Comparison of ENCODE assay signal across 1 cellular context in the genomic region with DNA sequence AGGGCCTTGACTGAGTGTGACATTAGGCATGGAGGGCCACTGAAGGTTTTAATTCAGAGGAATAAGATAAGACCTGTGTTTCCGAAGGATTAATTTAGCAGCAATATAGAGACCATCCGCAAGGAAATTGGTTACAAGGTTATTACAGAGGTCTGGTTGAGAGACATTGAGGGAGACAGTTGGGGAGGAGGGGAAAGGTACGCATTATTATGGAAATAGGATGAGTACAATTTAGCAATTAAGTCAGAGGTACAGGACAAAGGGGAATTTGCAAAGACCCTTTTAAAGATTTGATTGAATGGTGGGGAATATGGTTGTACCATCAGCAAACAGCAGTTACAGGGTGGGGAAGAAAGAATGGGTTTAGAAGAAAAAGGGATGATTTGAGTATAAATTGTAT.
TF ChIP-seq lines count a peak whose summit lies in the region.

No MANE protein-coding gene starts in this region.

TF ChIP-seq in GM23338, 12 proteins besides CTCF, POLR2A, EP300 and RAD21 (continued from another document):
- TF ChIP-seq, protein P1, sequence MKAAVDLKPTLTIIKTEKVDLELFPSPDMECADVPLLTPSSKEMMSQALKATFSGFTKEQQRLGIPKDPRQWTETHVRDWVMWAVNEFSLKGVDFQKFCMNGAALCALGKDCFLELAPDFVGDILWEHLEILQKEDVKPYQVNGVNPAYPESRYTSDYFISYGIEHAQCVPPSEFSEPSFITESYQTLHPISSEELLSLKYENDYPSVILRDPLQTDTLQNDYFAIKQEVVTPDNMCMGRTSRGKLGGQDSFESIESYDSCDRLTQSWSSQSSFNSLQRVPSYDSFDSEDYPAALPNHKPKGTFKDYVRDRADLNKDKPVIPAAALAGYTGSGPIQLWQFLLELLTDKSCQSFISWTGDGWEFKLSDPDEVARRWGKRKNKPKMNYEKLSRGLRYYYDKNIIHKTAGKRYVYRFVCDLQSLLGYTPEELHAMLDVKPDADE (IDR thresholded peaks at IDR 0.05), result no peak
- TF ChIP-seq, protein P2, sequence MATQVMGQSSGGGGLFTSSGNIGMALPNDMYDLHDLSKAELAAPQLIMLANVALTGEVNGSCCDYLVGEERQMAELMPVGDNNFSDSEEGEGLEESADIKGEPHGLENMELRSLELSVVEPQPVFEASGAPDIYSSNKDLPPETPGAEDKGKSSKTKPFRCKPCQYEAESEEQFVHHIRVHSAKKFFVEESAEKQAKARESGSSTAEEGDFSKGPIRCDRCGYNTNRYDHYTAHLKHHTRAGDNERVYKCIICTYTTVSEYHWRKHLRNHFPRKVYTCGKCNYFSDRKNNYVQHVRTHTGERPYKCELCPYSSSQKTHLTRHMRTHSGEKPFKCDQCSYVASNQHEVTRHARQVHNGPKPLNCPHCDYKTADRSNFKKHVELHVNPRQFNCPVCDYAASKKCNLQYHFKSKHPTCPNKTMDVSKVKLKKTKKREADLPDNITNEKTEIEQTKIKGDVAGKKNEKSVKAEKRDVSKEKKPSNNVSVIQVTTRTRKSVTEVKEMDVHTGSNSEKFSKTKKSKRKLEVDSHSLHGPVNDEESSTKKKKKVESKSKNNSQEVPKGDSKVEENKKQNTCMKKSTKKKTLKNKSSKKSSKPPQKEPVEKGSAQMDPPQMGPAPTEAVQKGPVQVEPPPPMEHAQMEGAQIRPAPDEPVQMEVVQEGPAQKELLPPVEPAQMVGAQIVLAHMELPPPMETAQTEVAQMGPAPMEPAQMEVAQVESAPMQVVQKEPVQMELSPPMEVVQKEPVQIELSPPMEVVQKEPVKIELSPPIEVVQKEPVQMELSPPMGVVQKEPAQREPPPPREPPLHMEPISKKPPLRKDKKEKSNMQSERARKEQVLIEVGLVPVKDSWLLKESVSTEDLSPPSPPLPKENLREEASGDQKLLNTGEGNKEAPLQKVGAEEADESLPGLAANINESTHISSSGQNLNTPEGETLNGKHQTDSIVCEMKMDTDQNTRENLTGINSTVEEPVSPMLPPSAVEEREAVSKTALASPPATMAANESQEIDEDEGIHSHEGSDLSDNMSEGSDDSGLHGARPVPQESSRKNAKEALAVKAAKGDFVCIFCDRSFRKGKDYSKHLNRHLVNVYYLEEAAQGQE (IDR thresholded peaks at IDR 0.05; ENCODE audit: unreplicated experiment), result no peak
- no peak for TF ChIP-seq JUNB (IDR thresholded peaks at IDR 0.05; ENCODE audit: unreplicated experiment)
- TF ChIP-seq NANOG (IDR thresholded peaks at IDR 0.05; ENCODE audit: borderline replicate concordance), result no peak
- TF ChIP-seq, protein P3, sequence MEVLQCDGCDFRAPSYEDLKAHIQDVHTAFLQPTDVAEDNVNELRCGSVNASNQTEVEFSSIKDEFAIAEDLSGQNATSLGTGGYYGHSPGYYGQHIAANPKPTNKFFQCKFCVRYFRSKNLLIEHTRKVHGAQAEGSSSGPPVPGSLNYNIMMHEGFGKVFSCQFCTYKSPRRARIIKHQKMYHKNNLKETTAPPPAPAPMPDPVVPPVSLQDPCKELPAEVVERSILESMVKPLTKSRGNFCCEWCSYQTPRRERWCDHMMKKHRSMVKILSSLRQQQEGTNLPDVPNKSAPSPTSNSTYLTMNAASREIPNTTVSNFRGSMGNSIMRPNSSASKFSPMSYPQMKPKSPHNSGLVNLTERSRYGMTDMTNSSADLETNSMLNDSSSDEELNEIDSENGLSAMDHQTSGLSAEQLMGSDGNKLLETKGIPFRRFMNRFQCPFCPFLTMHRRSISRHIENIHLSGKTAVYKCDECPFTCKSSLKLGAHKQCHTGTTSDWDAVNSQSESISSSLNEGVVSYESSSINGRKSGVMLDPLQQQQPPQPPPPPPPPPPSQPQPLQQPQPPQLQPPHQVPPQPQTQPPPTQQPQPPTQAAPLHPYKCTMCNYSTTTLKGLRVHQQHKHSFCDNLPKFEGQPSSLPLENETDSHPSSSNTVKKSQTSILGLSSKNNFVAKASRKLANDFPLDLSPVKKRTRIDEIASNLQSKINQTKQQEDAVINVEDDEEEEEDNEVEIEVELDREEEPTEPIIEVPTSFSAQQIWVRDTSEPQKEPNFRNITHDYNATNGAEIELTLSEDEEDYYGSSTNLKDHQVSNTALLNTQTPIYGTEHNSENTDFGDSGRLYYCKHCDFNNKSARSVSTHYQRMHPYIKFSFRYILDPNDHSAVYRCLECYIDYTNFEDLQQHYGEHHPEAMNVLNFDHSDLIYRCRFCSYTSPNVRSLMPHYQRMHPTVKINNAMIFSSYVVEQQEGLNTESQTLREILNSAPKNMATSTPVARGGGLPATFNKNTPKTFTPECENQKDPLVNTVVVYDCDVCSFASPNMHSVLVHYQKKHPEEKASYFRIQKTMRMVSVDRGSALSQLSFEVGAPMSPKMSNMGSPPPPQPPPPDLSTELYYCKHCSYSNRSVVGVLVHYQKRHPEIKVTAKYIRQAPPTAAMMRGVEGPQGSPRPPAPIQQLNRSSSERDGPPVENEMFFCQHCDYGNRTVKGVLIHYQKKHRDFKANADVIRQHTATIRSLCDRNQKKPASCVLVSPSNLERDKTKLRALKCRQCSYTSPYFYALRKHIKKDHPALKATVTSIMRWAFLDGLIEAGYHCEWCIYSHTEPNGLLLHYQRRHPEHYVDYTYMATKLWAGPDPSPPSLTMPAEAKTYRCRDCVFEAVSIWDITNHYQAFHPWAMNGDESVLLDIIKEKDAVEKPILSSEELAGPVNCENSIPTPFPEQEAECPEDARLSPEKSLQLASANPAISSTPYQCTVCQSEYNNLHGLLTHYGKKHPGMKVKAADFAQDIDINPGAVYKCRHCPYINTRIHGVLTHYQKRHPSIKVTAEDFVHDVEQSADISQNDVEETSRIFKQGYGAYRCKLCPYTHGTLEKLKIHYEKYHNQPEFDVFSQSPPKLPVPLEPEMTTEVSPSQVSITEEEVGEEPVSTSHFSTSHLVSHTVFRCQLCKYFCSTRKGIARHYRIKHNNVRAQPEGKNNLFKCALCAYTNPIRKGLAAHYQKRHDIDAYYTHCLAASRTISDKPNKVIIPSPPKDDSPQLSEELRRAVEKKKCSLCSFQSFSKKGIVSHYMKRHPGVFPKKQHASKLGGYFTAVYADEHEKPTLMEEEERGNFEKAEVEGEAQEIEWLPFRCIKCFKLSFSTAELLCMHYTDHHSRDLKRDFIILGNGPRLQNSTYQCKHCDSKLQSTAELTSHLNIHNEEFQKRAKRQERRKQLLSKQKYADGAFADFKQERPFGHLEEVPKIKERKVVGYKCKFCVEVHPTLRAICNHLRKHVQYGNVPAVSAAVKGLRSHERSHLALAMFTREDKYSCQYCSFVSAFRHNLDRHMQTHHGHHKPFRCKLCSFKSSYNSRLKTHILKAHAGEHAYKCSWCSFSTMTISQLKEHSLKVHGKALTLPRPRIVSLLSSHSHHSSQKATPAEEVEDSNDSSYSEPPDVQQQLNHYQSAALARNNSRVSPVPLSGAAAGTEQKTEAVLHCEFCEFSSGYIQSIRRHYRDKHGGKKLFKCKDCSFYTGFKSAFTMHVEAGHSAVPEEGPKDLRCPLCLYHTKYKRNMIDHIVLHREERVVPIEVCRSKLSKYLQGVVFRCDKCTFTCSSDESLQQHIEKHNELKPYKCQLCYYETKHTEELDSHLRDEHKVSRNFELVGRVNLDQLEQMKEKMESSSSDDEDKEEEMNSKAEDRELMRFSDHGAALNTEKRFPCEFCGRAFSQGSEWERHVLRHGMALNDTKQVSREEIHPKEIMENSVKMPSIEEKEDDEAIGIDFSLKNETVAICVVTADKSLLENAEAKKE (CRISPR knock-in tag; IDR thresholded peaks at IDR 0.05), result no peak
- no peak for TF ChIP-seq EZH2 (IDR thresholded peaks at IDR 0.05; ENCODE audit: low read depth, unreplicated experiment)
- no peak for TF ChIP-seq EZH2phosphoT487 (IDR thresholded peaks at IDR 0.05; ENCODE audit: unreplicated experiment)
- no peak for TF ChIP-seq ZNF331 (CRISPR knock-in tag; IDR thresholded peaks at IDR 0.05; ENCODE audit: low read depth)
- no peak for TF ChIP-seq STAT1 (IDR thresholded peaks at IDR 0.05; ENCODE audit: unreplicated experiment)
